ENCODE assay signal across 2 cellular contexts in genomic region chr16:3081957-3082356, GRCh38. TPM values are rescaled to one million over a fixed set of nuclear protein-coding genes. Genes with fewer than 3 reads are reported as not detected.
"Had no signal": no experiment of that assay in that cellular context is flagged by ENCODE, and none has a peak within 500 bp of the region (broad histone marks: within the 10 kb centered on the region; RNA-seq: fewer than 3 reads in every experiment).

No MANE protein-coding gene starts in this region.

RNA-seq across cellular contexts. Expression of gene ZSCAN10, which starts 17.1 kb away (rescaled TPM):
- total RNA-seq: HT-29, IMR-90 had no signal
- polyA plus RNA-seq: IMR-90 had no signal

RNA-seq across cellular contexts. Expression of gene MMP25, which starts 35.6 kb away (rescaled TPM):
- total RNA-seq: HT-29, IMR-90 had no signal
